In genomic region chr22:46057762-46058420, GRCh38 we compare ENCODE assay signal across 8 cellular contexts.
A peak's percentile ranks its signal among the peaks of the same experiment; 100 is the strongest.
DNase-seq lines count a peak whose midpoint lies in the region; ATAC-seq and TF ChIP-seq lines count a peak whose summit lies in the region.

No MANE protein-coding gene starts in this region.

- DNase-seq in ELR (ENCODE audit: low read depth) (peak; percentile 84), germinal center (ENCODE audit: low spot score) (peak; percentile 87), NCI-H748 (lab: John Stamatoyannopoulos, UW; ENCODE audit: unreplicated experiment) (no peak), DMS114 treated with DMSO at 0.1 percent for 48 hours (lab: John Stamatoyannopoulos, UW; ENCODE audit: unreplicated experiment) (no peak)
- peak; percentile 67 for DNase-seq in activated CD8-positive, alpha-beta memory T cell treated with anti-CD3 and anti-CD28 coated beads, Interleukin-2, amount 10 ng/mL, durations not matched to agents 7 days and 5 days

- 0 out of 2 replicates have a peak, but pooled peaks cover 3% of the 10 kb centered on the region for H3F3A ChIP-seq in Loucy (ENCODE audit: low read depth)

- peak overlapping the region; percentile 81 for H3K4me2 ChIP-seq in Loucy (ENCODE audit: low read depth, low read length, poor library complexity, severe bottlenecking)

- CTCF ChIA-PET in activated CD8-positive, alpha-beta memory T cell treated with anti-CD3 and anti-CD28 coated beads, Interleukin-2, amount 10 ng/mL, durations not matched to agents 7 days and 5 days (lab: Charles Lee) = interaction anchor here (0.7 to 1.5 kb wide), 5 partner anchors 21 to 62 kb away, joined by 4 to 6 read pairs (median 4); no protein-coding TSS in a partner anchor

- no peak for TF ChIP-seq CTCF in Loucy (conservative IDR thresholded peaks at IDR 0.05; ENCODE audit: low read length)

- H3K27ac Mint-ChIP-seq in activated CD8-positive, alpha-beta memory T cell treated with anti-CD3 and anti-CD28 coated beads, Interleukin-2, amount 10 ng/mL, durations not matched to agents 7 days and 5 days = peak overlapping the region; percentile 85

- H3K27ac ChIP-seq in skin epidermis = peak overlapping the region in 20 of 21 experiments; percentile 96 to 100 (median 99)

- no peaks in the 10 kb centered on the region for H4K20me1 ChIP-seq in Loucy (ENCODE audit: insufficient read depth, low read length, poor library complexity, severe bottlenecking)

- H3K27me3 Mint-ChIP-seq in activated CD8-positive, alpha-beta memory T cell treated with anti-CD3 and anti-CD28 coated beads, Interleukin-2, amount 10 ng/mL, durations not matched to agents 7 days and 5 days = peaks cover 7% of the 10 kb centered on the region

- H3K4me3 Mint-ChIP-seq in activated CD8-positive, alpha-beta memory T cell treated with anti-CD3 and anti-CD28 coated beads, Interleukin-2, amount 10 ng/mL, durations not matched to agents 7 days and 5 days = peak overlapping the region; percentile 22

- peak; percentile 59 for ATAC-seq in GM21528 (IDR thresholded peaks at IDR 0.05; ENCODE audit: low FRiP score, unreplicated experiment)
- ATAC-seq in activated CD8-positive, alpha-beta memory T cell treated with anti-CD3 and anti-CD28 coated beads, Interleukin-2, amount 10 ng/mL, durations not matched to agents 7 days and 5 days = peak; percentile 76

- H3K4me3 ChIP-seq in Loucy (ENCODE audit: low read length, poor library complexity, severe bottlenecking) = peak overlapping the region; percentile 84
- peak overlapping the region in 3 of 7 experiments; percentile 5 to 60 (median 6) for H3K4me3 ChIP-seq in skin epidermis

- H3K9me2 ChIP-seq in Loucy (replicated peaks; ENCODE audit: low read depth, low read length) = no peaks in the 10 kb centered on the region

- H3K9me3 Mint-ChIP-seq in activated CD8-positive, alpha-beta memory T cell treated with anti-CD3 and anti-CD28 coated beads, Interleukin-2, amount 10 ng/mL, durations not matched to agents 7 days and 5 days (ENCODE audit: low read depth) = no peaks in the 10 kb centered on the region

- peaks cover 38% of the 10 kb centered on the region for H3K4me1 Mint-ChIP-seq in activated CD8-positive, alpha-beta memory T cell treated with anti-CD3 and anti-CD28 coated beads, Interleukin-2, amount 10 ng/mL, durations not matched to agents 7 days and 5 days

- H3K36me3 Mint-ChIP-seq in activated CD8-positive, alpha-beta memory T cell treated with anti-CD3 and anti-CD28 coated beads, Interleukin-2, amount 10 ng/mL, durations not matched to agents 7 days and 5 days = peaks cover 3% of the 10 kb centered on the region

- no peak overlapping the region for H2AFZ ChIP-seq in Loucy (ENCODE audit: low read length)

- peaks cover 67% of the 10 kb centered on the region for H3K4me1 ChIP-seq in Loucy (ENCODE audit: insufficient read depth, low read length, poor library complexity, severe bottlenecking)

- no peaks in the 10 kb centered on the region for H3K27me3 ChIP-seq in Loucy (ENCODE audit: insufficient read depth, low read length, poor library complexity, severe bottlenecking)

- H3K36me3 ChIP-seq in Loucy (ENCODE audit: insufficient read depth, low read length) = no peaks in the 10 kb centered on the region

- no peaks in the 10 kb centered on the region for H3K9me3 ChIP-seq in Loucy (ENCODE audit: insufficient read depth, low read depth, low read length)

- H3K79me2 ChIP-seq in Loucy (ENCODE audit: insufficient read depth, low read length) = peaks cover 96% of the 10 kb centered on the region

- H3K9ac ChIP-seq in Loucy (ENCODE audit: low read depth, low read length, poor library complexity, severe bottlenecking) = peak overlapping the region; percentile 98

Comparison
In these comparisons a context has a peak if more than half of its experiments do, and no peak if none do; other contexts are left out.
1. DNase-seq: peak in ELR (single experiment), activated CD8-positive, alpha-beta memory T cell treated with anti-CD3 and anti-CD28 coated beads, Interleukin-2, amount 10 ng/mL, durations not matched to agents 7 days and 5 days (single experiment) and germinal center (single experiment); none in NCI-H748 (single experiment) and DMS114 treated with DMSO at 0.1 percent for 48 hours (single experiment).